1 cellular context compared by ENCODE assay signal in the genomic region with DNA sequence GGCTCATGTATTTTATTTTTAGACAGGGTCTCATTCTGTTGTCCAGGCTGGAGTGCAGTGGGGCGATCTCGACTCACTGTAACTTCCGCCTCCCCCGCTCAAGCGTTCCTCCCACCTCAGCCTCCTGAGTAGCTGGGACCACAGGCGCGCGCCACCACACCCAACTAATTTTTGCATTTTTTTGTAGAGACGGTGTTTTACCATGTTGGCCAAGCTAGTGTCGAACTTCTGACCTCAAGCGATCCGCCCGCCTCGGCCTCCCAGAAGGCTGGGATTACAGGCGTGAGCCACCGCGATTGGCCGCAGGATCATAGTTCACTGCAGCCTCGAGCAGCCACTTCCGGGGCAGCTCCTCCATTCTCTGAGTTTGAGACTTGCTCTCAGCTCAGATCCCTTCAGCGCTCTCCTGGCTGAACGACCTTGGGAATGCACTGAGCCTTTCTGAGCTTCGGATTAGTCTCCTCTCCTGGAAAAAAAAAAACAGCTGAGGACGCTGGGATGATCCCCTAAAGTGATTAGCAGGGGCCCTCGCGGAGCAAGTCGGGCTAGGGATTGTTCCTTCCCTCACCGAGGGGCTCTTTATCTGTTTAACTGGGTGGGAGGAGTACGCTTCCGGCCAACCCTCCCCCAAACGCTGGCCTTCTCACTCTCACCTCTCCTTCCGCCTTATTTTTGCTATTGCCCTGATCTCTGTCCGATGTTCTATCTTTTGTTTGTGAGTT.
A peak's percentile ranks its signal among the peaks of the same experiment; 100 is the strongest.
TF ChIP-seq lines count a peak whose summit lies in the region.

No MANE protein-coding gene starts in this region.

TF ChIP-seq in H1, 55 proteins besides CTCF, POLR2A, EP300 and RAD21:
- TF ChIP-seq SP1 (IDR thresholded peaks at IDR 0.05; ENCODE audit: low read depth, low read length), result peak; percentile 31; the same call in 1 of the 2 replicates
- no peak for TF ChIP-seq POU5F1 (IDR thresholded peaks at IDR 0.05; ENCODE audit: low read depth, low read length)
- no peak for TF ChIP-seq TAF7 (optimal IDR thresholded peaks at IDR 0.05; ENCODE audit: borderline replicate concordance, low read depth, low read length)
- TF ChIP-seq RXRA (IDR thresholded peaks at IDR 0.05; ENCODE audit: insufficient read depth, low read depth, low read length), result no peak
- no peak for TF ChIP-seq MAFK (IDR thresholded peaks at IDR 0.05; ENCODE audit: low read depth, low read length)
- no peak for TF ChIP-seq TAF1 (IDR thresholded peaks at IDR 0.05; ENCODE audit: low read depth, low read length)
- TF ChIP-seq PHF8 (conservative IDR thresholded peaks at IDR 0.05; ENCODE audit: low read depth, low read length), result 0 out of 2 replicates have a peak, but pooled peaks have one; percentile 25
